ENCODE assay signal across 8 cellular contexts in genomic region chr7:67377939-67378862, GRCh38.
DNase-seq lines count a peak whose midpoint lies in the region; ATAC-seq and TF ChIP-seq lines count a peak whose summit lies in the region.

No MANE protein-coding gene starts in this region.

- H3K9me3 Mint-ChIP-seq in effector memory CD8-positive, alpha-beta T cell, result peaks cover 0 to 5% of the 10 kb centered on the region in 2 donors
- peaks cover 7% of the 10 kb centered on the region for H3K9me3 Mint-ChIP-seq in mesothelial cell of epicardium

- no peak overlapping the region for H3K27ac Mint-ChIP-seq in effector memory CD8-positive, alpha-beta T cell
- H3K27ac Mint-ChIP-seq in mesothelial cell of epicardium, result no peak overlapping the region

- ATAC-seq in GM19324 (IDR thresholded peaks at IDR 0.05; ENCODE audit: low FRiP score, unreplicated experiment), result peak; percentile 82
- ATAC-seq in HG03460 (IDR thresholded peaks at IDR 0.05; ENCODE audit: unreplicated experiment), result peak; percentile 89
- ATAC-seq in effector memory CD8-positive, alpha-beta T cell (replicated peaks), result peak; percentile 66

- H3K36me3 Mint-ChIP-seq in effector memory CD8-positive, alpha-beta T cell (ENCODE audit: insufficient read depth), result no peaks in the 10 kb centered on the region
- H3K36me3 Mint-ChIP-seq in mesothelial cell of epicardium, result no peaks in the 10 kb centered on the region

- H3K4me3 Mint-ChIP-seq in effector memory CD8-positive, alpha-beta T cell, result no peak overlapping the region
- H3K4me3 Mint-ChIP-seq in mesothelial cell of epicardium, result no peak overlapping the region

- peaks cover 12 to 17% of the 10 kb centered on the region in 2 donors for H3K27me3 Mint-ChIP-seq in effector memory CD8-positive, alpha-beta T cell
- H3K27me3 Mint-ChIP-seq in mesothelial cell of epicardium (ENCODE audit: low read depth), result peaks cover 6% of the 10 kb centered on the region

- peak; percentile 66 for DNase-seq in CD1c-positive myeloid dendritic cell (ENCODE audit: extremely low spot score)
- peak; percentile 53 for DNase-seq in NCI-H526 treated with DMSO at 0.1 percent for 48 hours (lab: John Stamatoyannopoulos, UW)
- DNase-seq in activated CD4-positive, alpha-beta T cell treated with anti-CD3 and anti-CD28 coated beads, Interleukin-2, amount 50 U/mL, for 48 hours, result peak; percentile 55 to 64
- peak; percentile 50 to 55 (median 50) for DNase-seq in effector memory CD8-positive, alpha-beta T cell
- DNase-seq in mesothelial cell of epicardium (ENCODE audit: low spot score in 2 of 2, unreplicated experiment in 2 of 2), result peak; percentile 65 to 85
- DNase-seq in stimulated activated CD8-positive, alpha-beta memory T cell treated with anti-CD3 and anti-CD28 coated beads, Interleukin-4, amount 100 ng/mL, for 24 hours (ENCODE audit: low read depth), result peak; percentile 2

- H3K4me1 Mint-ChIP-seq in effector memory CD8-positive, alpha-beta T cell (ENCODE audit: low read depth in 2 of 2), result no peaks in the 10 kb centered on the region
- H3K4me1 Mint-ChIP-seq in mesothelial cell of epicardium, result peaks cover 3% of the 10 kb centered on the region

- TF ChIP-seq CTCF in mesothelial cell of epicardium (IDR thresholded peaks at IDR 0.05; ENCODE audit: unreplicated experiment), result peak; percentile 94

Comparison
In these comparisons a context has a peak if more than half of its experiments do, and no peak if none do; other contexts are left out.
1. Peak in every context shown above with its lines: DNase-seq and ATAC-seq.
2. DNase-seq: peak in every context shown above with its lines; median percentile 75 in mesothelial cell of epicardium; 66 in CD1c-positive myeloid dendritic cell; 60 in activated CD4-positive, alpha-beta T cell treated with anti-CD3 and anti-CD28 coated beads, Interleukin-2, amount 50 U/mL, for 48 hours; 53 in NCI-H526 treated with DMSO at 0.1 percent for 48 hours; 50 in effector memory CD8-positive, alpha-beta T cell; 2 in stimulated activated CD8-positive, alpha-beta memory T cell treated with anti-CD3 and anti-CD28 coated beads, Interleukin-4, amount 100 ng/mL, for 24 hours.